In genomic region chr7:43430412-43430811, GRCh38 we compare ENCODE assay signal across 2 cellular contexts.
TF ChIP-seq lines count a peak whose summit lies in the region.

No MANE protein-coding gene starts in this region.

TF ChIP-seq in A549, 52 proteins besides CTCF, POLR2A, EP300 and RAD21 (continued from another document):
- TF ChIP-seq PBX3 (IDR thresholded peaks at IDR 0.05) (no peak), HDAC2 (IDR thresholded peaks at IDR 0.05) (no peak), KDM5A (IDR thresholded peaks at IDR 0.05) (no peak), EHF (CRISPR knock-in tag; IDR thresholded peaks at IDR 0.05) (no peak), ZSCAN20 (CRISPR knock-in tag; IDR thresholded peaks at IDR 0.05) (no peak)
TF ChIP-seq in A549: peak in this region for 2.

TF ChIP-seq in K562, 482 proteins besides CTCF, POLR2A, EP300 and RAD21 (continued from another document):
- TF ChIP-seq ZC3H4 (CRISPR knock-in tag; IDR thresholded peaks at IDR 0.05; ENCODE audit: borderline replicate concordance) (no peak), SMARCC2 (IDR thresholded peaks at IDR 0.05; ENCODE audit: low read depth) (no peak), HES1 (IDR thresholded peaks at IDR 0.05; ENCODE audit: low read depth) (no peak), C11orf30 (IDR thresholded peaks at IDR 0.05; ENCODE audit: low read depth) (peak; percentile 86), ZNF274 (IDR thresholded peaks at IDR 0.05; ENCODE audit: borderline replicate concordance, low read depth, low read length) (no peak), ZNF146 (CRISPR knock-in tag; IDR thresholded peaks at IDR 0.05; ENCODE audit: unreplicated experiment) (no peak), CHD4 (IDR thresholded peaks at IDR 0.05; ENCODE audit: insufficient read depth, insufficient replicate concordance, low read depth, low read length, poor library complexity, severe bottlenecking) (no peak), SAP30 (IDR thresholded peaks at IDR 0.05; ENCODE audit: borderline replicate concordance, insufficient read depth, low read depth, low read length, poor library complexity, severe bottlenecking) (no peak), HNRNPH1 (optimal IDR thresholded peaks at IDR 0.05; ENCODE audit: low read depth, low read length) (no peak), ARID3B (CRISPR knock-in tag; IDR thresholded peaks at IDR 0.05; ENCODE audit: borderline replicate concordance) (no peak), ZNF224 (CRISPR knock-in tag; IDR thresholded peaks at IDR 0.05) (no peak), WHSC1 (IDR thresholded peaks at IDR 0.05; ENCODE audit: low read length) (no peak), ZNF512 (tag; IDR thresholded peaks at IDR 0.05) (no peak), MAFF (IDR thresholded peaks at IDR 0.05; ENCODE audit: low read length) (peak; percentile 93), ZNF518B (CRISPR knock-in tag; IDR thresholded peaks at IDR 0.05) (no peak), RBM17 (IDR thresholded peaks at IDR 0.05; ENCODE audit: borderline replicate concordance, low read depth, low read length) (no peak), NFE2 (IDR thresholded peaks at IDR 0.05; ENCODE audit: low read depth) (peak; percentile 89), MTA1 (IDR thresholded peaks at IDR 0.05; ENCODE audit: borderline replicate concordance) (no peak), ZBTB33 (CRISPR knock-in tag; IDR thresholded peaks at IDR 0.05) (no peak), ZNF316 (IDR thresholded peaks at IDR 0.05) (peak; percentile 94), MAFG (tag; conservative IDR thresholded peaks at IDR 0.05) (peak; percentile 95), PML (IDR thresholded peaks at IDR 0.05; ENCODE audit: low read length) (no peak), BRD9 (IDR thresholded peaks at IDR 0.05; ENCODE audit: low read depth, partially characterized antibody) (no peak), JUN (IDR thresholded peaks at IDR 0.05; ENCODE audit: borderline replicate concordance, low read depth, low read length) (no peak), JUN (CRISPR knock-in tag; IDR thresholded peaks at IDR 0.05; ENCODE audit: borderline replicate concordance) (no peak), HINFP (tag; conservative IDR thresholded peaks at IDR 0.05; ENCODE audit: low read depth) (no peak), RBM34 (IDR thresholded peaks at IDR 0.05; ENCODE audit: borderline replicate concordance, insufficient read depth, low read length) (no peak), TAF1 (IDR thresholded peaks at IDR 0.05; ENCODE audit: control insufficient read depth, extremely low read depth, insufficient read depth, low read length, severe bottlenecking) (no peak), BACH1 (tag; IDR thresholded peaks at IDR 0.05) (peak; percentile 61; the same call in 1 of the 2 replicates), E2F6 (IDR thresholded peaks at IDR 0.05; ENCODE audit: borderline replicate concordance in 1 of 2, extremely low read depth in 1 of 2, insufficient read depth in 1 of 2, insufficient read length in 1 of 2, low read depth in 1 of 2, low read length in 1 of 2, poor library complexity in 1 of 2, severe bottlenecking in 1 of 2) (no peak), MCM3 (IDR thresholded peaks at IDR 0.05) (no peak), PPARD (CRISPR knock-in tag; IDR thresholded peaks at IDR 0.05) (no peak), BRCA1 (IDR thresholded peaks at IDR 0.05) (no peak), BRCA1 (CRISPR knock-in tag; IDR thresholded peaks at IDR 0.05) (no peak), HSF4 (CRISPR knock-in tag; IDR thresholded peaks at IDR 0.05; ENCODE audit: borderline replicate concordance) (no peak), ZBED1 (IDR thresholded peaks at IDR 0.05) (no peak), MAFK (IDR thresholded peaks at IDR 0.05; ENCODE audit: low read length) (peak; percentile 85; the same call in 1 of the 2 replicates), NKRF (IDR thresholded peaks at IDR 0.05; ENCODE audit: borderline replicate concordance) (no peak), NFYB (IDR thresholded peaks at IDR 0.05; ENCODE audit: extremely low read depth, insufficient read length) (no peak), NFE2L1 (tag; IDR thresholded peaks at IDR 0.05; ENCODE audit: borderline replicate concordance, low read depth) (peak; percentile 85), CREB5 (CRISPR knock-in tag; IDR thresholded peaks at IDR 0.05) (no peak), EWSR1 (IDR thresholded peaks at IDR 0.05; ENCODE audit: borderline replicate concordance, low read depth, partially characterized antibody) (no peak), ZNF655 (CRISPR knock-in tag; IDR thresholded peaks at IDR 0.05) (no peak), ZNF133 (CRISPR knock-in tag; IDR thresholded peaks at IDR 0.05) (no peak)
